20 cellular contexts compared by ENCODE assay signal in the genomic region with DNA sequence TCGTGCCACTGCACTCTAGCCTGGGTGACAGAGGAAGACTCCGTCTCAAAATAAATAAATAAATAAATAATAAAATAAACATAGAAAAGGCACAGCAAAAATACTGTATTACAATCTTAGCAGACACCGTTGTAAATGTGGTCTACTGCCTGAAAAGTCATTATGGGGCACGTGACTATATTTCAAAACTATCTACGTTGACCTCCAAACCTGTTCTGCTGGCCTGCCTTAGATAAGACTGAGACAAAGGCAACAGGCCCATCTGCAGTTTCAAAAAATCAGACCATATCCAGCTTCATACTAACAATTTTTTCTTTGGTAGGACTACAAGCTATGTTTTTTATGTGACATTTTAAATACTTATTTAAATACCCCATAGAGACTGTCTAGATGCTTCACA. TPM values are rescaled to one million over a fixed set of nuclear protein-coding genes. Genes with fewer than 3 reads are reported as not detected.
DNase-seq lines count a peak whose midpoint lies in the region; ATAC-seq and TF ChIP-seq lines count a peak whose summit lies in the region.
"Had no signal": no experiment of that assay in that cellular context is flagged by ENCODE, and none has a peak within 500 bp of the region (broad histone marks: within the 10 kb centered on the region; RNA-seq: fewer than 3 reads in every experiment).

No MANE protein-coding gene starts in this region.

- no peak for TF ChIP-seq CTCF in brain microvascular endothelial cell (IDR thresholded peaks at IDR 0.05; ENCODE audit: low read depth, low read length, missing control alignments)
- no peak for TF ChIP-seq CTCF in foreskin keratinocyte (conservative IDR thresholded peaks at IDR 0.05)
- TF ChIP-seq CTCF in GM13976 (IDR thresholded peaks at IDR 0.05; ENCODE audit: borderline replicate concordance, control extremely low read depth, extremely low read depth, insufficient read depth, missing control alignments) = no peak

- H3K79me2 ChIP-seq in ACC112 (ENCODE audit: control insufficient read depth, insufficient read depth, low read length, unreplicated experiment) = no peaks in the 10 kb centered on the region

- peaks cover 28% of the 10 kb centered on the region for H3K36me3 ChIP-seq in ACC112 (ENCODE audit: insufficient read depth, low read length)
- no peaks in the 10 kb centered on the region; the same call in 1 of the 2 replicates for H3K36me3 ChIP-seq in SJSA1
- H3K36me3 ChIP-seq in brain microvascular endothelial cell (replicated peaks) = no peaks in the 10 kb centered on the region
- H3K36me3 ChIP-seq: BE2C, HAP-1 had no signal

- H3K9me3 ChIP-seq in SJSA1 (replicated peaks) = peaks cover 3% of the 10 kb centered on the region; the same call in 1 of the 2 replicates
- H3K9me3 ChIP-seq: BE2C had no signal

- no peak for DNase-seq in SJSA1 (ENCODE audit: low read depth in 1 of 2, low spot score in 2 of 2)
- no peak for DNase-seq in brain microvascular endothelial cell
- DNase-seq in foreskin keratinocyte = no peak
- no peak for DNase-seq in RKO (ENCODE audit: low spot score)
- DNase-seq in H4 (ENCODE audit: low spot score) = no peak
- no peak for DNase-seq in GM13976 (ENCODE audit: low spot score)
- DNase-seq: 8988T; BE2C; CD4-positive, CD25-positive, alpha-beta regulatory T cell; COR-L47; DMS 273 treated with DMSO at 0.1 percent for 48 hours; DND-41; KG1; NCI-H1417; NCI-H187 treated with DMSO at 0.1 percent for 48 hours; NCI-H345; NCI-H524 treated with DMSO at 0.1 percent for 48 hours had no signal

- H3K27ac ChIP-seq in ACC112 (ENCODE audit: low read depth, low read length) (peak overlapping the region; percentile 79), SJSA1 (peak overlapping the region; percentile 49), brain microvascular endothelial cell (peak overlapping the region; percentile 91), foreskin keratinocyte (peak overlapping the region; percentile 54)

- in situ Hi-C loops in brain microvascular endothelial cell (cut with HindIII; ENCODE audit: low pct_ligation_motif_present, low sequenced_read_pairs) = no loop called here
- in situ Hi-C loops in GM13976 (cut with MboI; ENCODE audit: low sequenced_read_pairs, unreplicated experiment) = no loop called here

- no peak overlapping the region for H2AFZ ChIP-seq in ACC112 (ENCODE audit: low read length, unreplicated experiment)

- ATAC-seq in foreskin keratinocyte = no peak
- ATAC-seq in GM21723 (IDR thresholded peaks at IDR 0.05; ENCODE audit: unreplicated experiment) = no peak

- no peaks in the 10 kb centered on the region for H3K27me3 ChIP-seq in ACC112 (ENCODE audit: insufficient read depth, low read length)
- no peaks in the 10 kb centered on the region for H3K27me3 ChIP-seq in SJSA1 (replicated peaks)
- no peaks in the 10 kb centered on the region for H3K27me3 ChIP-seq in brain microvascular endothelial cell (replicated peaks)
- H3K27me3 ChIP-seq in foreskin keratinocyte = no peaks in the 10 kb centered on the region
- H3K27me3 ChIP-seq: BE2C had no signal

- no peak overlapping the region for H3K4me3 ChIP-seq in ACC112 (ENCODE audit: low read depth, low read length)
- H3K4me3 ChIP-seq in SJSA1 = no peak overlapping the region
- H3K4me3 ChIP-seq in brain microvascular endothelial cell (ENCODE audit: low read depth, low read length) = no peak overlapping the region
- H3K4me3 ChIP-seq: HAP-1 had no signal

- H3K4me1 ChIP-seq in ACC112 (ENCODE audit: control insufficient read depth, insufficient read depth, low read length, unreplicated experiment) (peaks cover 3% of the 10 kb centered on the region), SJSA1 (replicated peaks) (peaks cover 19% of the 10 kb centered on the region), foreskin keratinocyte (no peaks in the 10 kb centered on the region)
- H3K4me1 ChIP-seq: BE2C, HAP-1 had no signal

RNA-seq across cellular contexts. Expression of a gene that starts 59.1 kb away (rescaled TPM):
- total RNA-seq in SJSA1 (2014; rRNA removed; shearing (Covaris generic)) = 6.2 and 6.7 TPM in 2 replicates
- 3.9 and 5.8 TPM in 2 replicates for total RNA-seq in foreskin keratinocyte
- 2.3 and 3.1 TPM in 2 replicates for polyA plus RNA-seq in foreskin keratinocyte
- 3.4 and 3.9 TPM in 2 replicates for total RNA-seq in H4 (2014; rRNA removed; shearing (Covaris generic))
